ENCODE assay signal across 2 cellular contexts in the genomic region with DNA sequence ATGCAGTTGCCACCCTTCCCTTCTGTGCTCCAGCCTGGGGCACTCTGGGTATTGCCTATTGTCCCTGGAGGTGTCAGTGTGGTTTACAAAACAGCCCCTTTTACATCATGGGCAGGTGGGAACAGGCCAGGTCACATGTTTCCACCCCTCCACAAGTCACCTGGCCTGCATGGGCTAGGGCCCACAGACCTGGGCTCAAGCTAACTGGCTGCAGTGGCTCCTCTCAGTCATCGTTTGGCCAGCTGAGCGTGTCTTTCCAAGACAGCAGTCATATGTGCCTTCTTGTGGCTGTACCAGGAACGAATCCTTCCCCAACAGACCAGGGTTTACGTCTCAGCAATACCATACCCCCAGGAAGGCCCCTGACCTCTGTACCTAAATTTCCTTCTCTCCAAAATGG.
TF ChIP-seq lines count a peak whose summit lies in the region.

No MANE protein-coding gene starts in this region.

TF ChIP-seq in HepG2, 621 proteins besides CTCF, POLR2A, EP300 and RAD21:
- TF ChIP-seq DR1 (CRISPR knock-in tag; IDR thresholded peaks at IDR 0.05) (no peak), ZMYM2 (CRISPR knock-in tag; IDR thresholded peaks at IDR 0.05) (no peak), KDM2A (CRISPR knock-in tag; IDR thresholded peaks at IDR 0.05; ENCODE audit: borderline replicate concordance, low read depth) (peak; percentile 29; the same call in 1 of the 2 replicates), AGO2 (optimal IDR thresholded peaks at IDR 0.05; ENCODE audit: low read depth, low read length) (peak; percentile 3), ZNF550 (CRISPR knock-in tag; IDR thresholded peaks at IDR 0.05; ENCODE audit: borderline replicate concordance) (no peak), EEA1 (CRISPR knock-in tag; IDR thresholded peaks at IDR 0.05; ENCODE audit: borderline replicate concordance) (no peak), MATR3 (CRISPR knock-in tag; IDR thresholded peaks at IDR 0.05) (no peak), AKAP8 (CRISPR knock-in tag; IDR thresholded peaks at IDR 0.05) (0 out of 2 replicates have a peak, but pooled peaks have one; percentile 47), RBM22 (optimal IDR thresholded peaks at IDR 0.05; ENCODE audit: low read length) (peak; percentile 26), POLR2G (IDR thresholded peaks at IDR 0.05; ENCODE audit: low read depth, low read length) (peak; percentile 40; the same call in 1 of the 2 replicates), ZNF747 (CRISPR knock-in tag; IDR thresholded peaks at IDR 0.05; ENCODE audit: borderline replicate concordance) (no peak)
- TF ChIP-seq, protein P1, sequence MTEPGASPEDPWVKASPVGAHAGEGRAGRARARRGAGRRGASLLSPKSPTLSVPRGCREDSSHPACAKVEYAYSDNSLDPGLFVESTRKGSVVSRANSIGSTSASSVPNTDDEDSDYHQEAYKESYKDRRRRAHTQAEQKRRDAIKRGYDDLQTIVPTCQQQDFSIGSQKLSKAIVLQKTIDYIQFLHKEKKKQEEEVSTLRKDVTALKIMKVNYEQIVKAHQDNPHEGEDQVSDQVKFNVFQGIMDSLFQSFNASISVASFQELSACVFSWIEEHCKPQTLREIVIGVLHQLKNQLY (CRISPR knock-in tag; IDR thresholded peaks at IDR 0.05), result no peak
- TF ChIP-seq, protein P2, sequence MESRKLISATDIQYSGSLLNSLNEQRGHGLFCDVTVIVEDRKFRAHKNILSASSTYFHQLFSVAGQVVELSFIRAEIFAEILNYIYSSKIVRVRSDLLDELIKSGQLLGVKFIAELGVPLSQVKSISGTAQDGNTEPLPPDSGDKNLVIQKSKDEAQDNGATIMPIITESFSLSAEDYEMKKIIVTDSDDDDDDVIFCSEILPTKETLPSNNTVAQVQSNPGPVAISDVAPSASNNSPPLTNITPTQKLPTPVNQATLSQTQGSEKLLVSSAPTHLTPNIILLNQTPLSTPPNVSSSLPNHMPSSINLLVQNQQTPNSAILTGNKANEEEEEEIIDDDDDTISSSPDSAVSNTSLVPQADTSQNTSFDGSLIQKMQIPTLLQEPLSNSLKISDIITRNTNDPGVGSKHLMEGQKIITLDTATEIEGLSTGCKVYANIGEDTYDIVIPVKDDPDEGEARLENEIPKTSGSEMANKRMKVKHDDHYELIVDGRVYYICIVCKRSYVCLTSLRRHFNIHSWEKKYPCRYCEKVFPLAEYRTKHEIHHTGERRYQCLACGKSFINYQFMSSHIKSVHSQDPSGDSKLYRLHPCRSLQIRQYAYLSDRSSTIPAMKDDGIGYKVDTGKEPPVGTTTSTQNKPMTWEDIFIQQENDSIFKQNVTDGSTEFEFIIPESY (CRISPR knock-in tag; IDR thresholded peaks at IDR 0.05), result no peak

TF ChIP-seq in SK-N-SH, 30 proteins besides CTCF, POLR2A, EP300 and RAD21:
- TF ChIP-seq TEAD4 (IDR thresholded peaks at IDR 0.05; ENCODE audit: borderline replicate concordance, insufficient read depth) (no peak), USF1 (IDR thresholded peaks at IDR 0.05; ENCODE audit: borderline replicate concordance, low read depth) (no peak), JUND (IDR thresholded peaks at IDR 0.05) (no peak), TAF1 (IDR thresholded peaks at IDR 0.05; ENCODE audit: borderline replicate concordance, low read depth, low read length) (no peak), GABPA (IDR thresholded peaks at IDR 0.05; ENCODE audit: low read depth) (no peak), MXI1 (IDR thresholded peaks at IDR 0.05; ENCODE audit: low read depth, low read length) (no peak), FOXM1 (IDR thresholded peaks at IDR 0.05; ENCODE audit: low read depth) (no peak), RCOR1 (IDR thresholded peaks at IDR 0.05; ENCODE audit: low read length) (no peak), SMC3 (IDR thresholded peaks at IDR 0.05; ENCODE audit: low read depth, low read length) (no peak), PBX3 (IDR thresholded peaks at IDR 0.05) (no peak), EZH2phosphoT487 (IDR thresholded peaks at IDR 0.05; ENCODE audit: borderline replicate concordance, low read depth) (no peak), IRF3 (IDR thresholded peaks at IDR 0.05; ENCODE audit: low read depth, low read length) (no peak), NRF1 (IDR thresholded peaks at IDR 0.05; ENCODE audit: low read depth, low read length) (no peak), ELF1 (IDR thresholded peaks at IDR 0.05) (no peak)
- TF ChIP-seq, protein P3, sequence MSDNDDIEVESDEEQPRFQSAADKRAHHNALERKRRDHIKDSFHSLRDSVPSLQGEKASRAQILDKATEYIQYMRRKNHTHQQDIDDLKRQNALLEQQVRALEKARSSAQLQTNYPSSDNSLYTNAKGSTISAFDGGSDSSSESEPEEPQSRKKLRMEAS (IDR thresholded peaks at IDR 0.05; ENCODE audit: low read depth), result no peak
